2 cellular contexts compared by ENCODE assay signal in genomic region chr17:58918879-58919278, GRCh38.
A peak's percentile ranks its signal among the peaks of the same experiment; 100 is the strongest.
TF ChIP-seq lines count a peak whose summit lies in the region.

No MANE protein-coding gene starts in this region.

TF ChIP-seq in GM23338, 12 proteins besides CTCF, POLR2A, EP300 and RAD21:
- TF ChIP-seq ZNF462 (CRISPR knock-in tag; IDR thresholded peaks at IDR 0.05) (no peak), ETS1 (IDR thresholded peaks at IDR 0.05) (no peak), ZNF114 (CRISPR knock-in tag; IDR thresholded peaks at IDR 0.05) (no peak), NANOG (IDR thresholded peaks at IDR 0.05; ENCODE audit: borderline replicate concordance) (no peak), REST (IDR thresholded peaks at IDR 0.05; ENCODE audit: unreplicated experiment) (no peak), EZH2 (IDR thresholded peaks at IDR 0.05; ENCODE audit: low read depth, unreplicated experiment) (no peak), EZH2phosphoT487 (IDR thresholded peaks at IDR 0.05; ENCODE audit: unreplicated experiment) (no peak), JUNB (IDR thresholded peaks at IDR 0.05; ENCODE audit: unreplicated experiment) (no peak), ZNF331 (CRISPR knock-in tag; IDR thresholded peaks at IDR 0.05; ENCODE audit: low read depth) (no peak), CREB1 (CRISPR knock-in tag; IDR thresholded peaks at IDR 0.05; ENCODE audit: low read depth) (no peak)

TF ChIP-seq in HEK293, 187 proteins besides CTCF, POLR2A, EP300 and RAD21 (continued from another document):
- TF ChIP-seq PRDM2 (tag by site-specific recombination; IDR thresholded peaks at IDR 0.05; ENCODE audit: borderline replicate concordance): no peak
- no peak for TF ChIP-seq INSM2 (tag by site-specific recombination; IDR thresholded peaks at IDR 0.05)
- no peak for TF ChIP-seq ZFP69B (tag by site-specific recombination; IDR thresholded peaks at IDR 0.05)
- no peak for TF ChIP-seq ZNF510 (tag by site-specific recombination; IDR thresholded peaks at IDR 0.05; ENCODE audit: insufficient replicate concordance)
- TF ChIP-seq ZNF10 (tag by site-specific recombination; IDR thresholded peaks at IDR 0.05): no peak
- no peak for TF ChIP-seq ZNF654 (tag by site-specific recombination; IDR thresholded peaks at IDR 0.05; ENCODE audit: low read depth)
- TF ChIP-seq ZNF560 (tag by site-specific recombination; IDR thresholded peaks at IDR 0.05; ENCODE audit: borderline replicate concordance): no peak
- TF ChIP-seq ZNF292 (tag by site-specific recombination; IDR thresholded peaks at IDR 0.05; ENCODE audit: borderline replicate concordance, low read depth): no peak
- TF ChIP-seq ZBTB1 (tag by site-specific recombination; IDR thresholded peaks at IDR 0.05): no peak
- TF ChIP-seq GLIS2 (tag by site-specific recombination; IDR thresholded peaks at IDR 0.05): no peak
- no peak for TF ChIP-seq ZBTB6 (tag by site-specific recombination; IDR thresholded peaks at IDR 0.05)
- TF ChIP-seq ATF2 (tag by site-specific recombination; IDR thresholded peaks at IDR 0.05; ENCODE audit: low read depth): no peak
- TF ChIP-seq WT1 (tag by site-specific recombination; IDR thresholded peaks at IDR 0.05): no peak
- TF ChIP-seq ZNF350 (tag by site-specific recombination; IDR thresholded peaks at IDR 0.05): no peak
- 0 out of 2 replicates have a peak, but pooled peaks have one; percentile 46 for TF ChIP-seq OVOL3 (tag by site-specific recombination; IDR thresholded peaks at IDR 0.05)
- no peak for TF ChIP-seq ZBTB21 (tag by site-specific recombination; IDR thresholded peaks at IDR 0.05)
- TF ChIP-seq ZNF707 (tag by site-specific recombination; IDR thresholded peaks at IDR 0.05): no peak
- no peak for TF ChIP-seq ZNF266 (tag by site-specific recombination; IDR thresholded peaks at IDR 0.05; ENCODE audit: low read depth)
